Comparison of ENCODE assay signal across 8 cellular contexts in the genomic region with DNA sequence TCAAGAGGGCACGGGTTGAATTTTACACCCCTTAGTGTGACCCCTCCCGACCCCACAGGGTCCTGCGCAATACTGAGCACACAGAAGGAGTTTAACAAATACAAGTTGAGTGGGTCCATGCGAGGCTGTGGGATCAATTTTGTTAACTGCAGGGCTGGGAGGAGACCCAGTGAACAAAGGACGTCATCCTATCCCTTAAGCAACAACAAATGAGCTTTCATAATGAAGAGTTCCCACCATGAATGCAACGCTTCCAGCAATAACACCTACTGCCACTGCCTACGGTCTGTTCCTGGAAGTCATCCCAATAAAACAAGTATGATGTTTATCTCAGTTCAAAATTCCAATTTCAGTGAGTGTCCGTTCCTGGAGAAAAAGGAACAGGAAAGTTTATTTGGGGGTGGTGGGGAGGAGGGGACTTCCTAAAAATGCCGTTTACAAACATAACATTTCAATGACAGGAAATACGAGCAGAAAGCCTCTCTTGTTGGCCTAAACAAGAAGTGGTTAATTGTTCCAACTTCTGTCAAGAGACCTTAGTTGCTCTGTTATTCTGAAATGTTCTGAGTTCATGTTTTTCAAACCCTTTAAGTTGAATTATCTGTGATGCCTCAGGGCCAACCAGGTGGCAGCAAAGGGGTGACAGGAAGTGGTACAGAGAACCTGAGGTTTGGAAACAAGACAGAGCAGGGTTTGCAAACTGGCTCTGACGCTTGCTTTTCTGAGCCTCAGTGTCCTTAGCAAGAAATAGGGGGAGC.
DNase-seq lines count a peak whose midpoint lies in the region; ATAC-seq and TF ChIP-seq lines count a peak whose summit lies in the region.

No MANE protein-coding gene starts in this region.

- DNase-seq in NCI-H2196 (lab: John Stamatoyannopoulos, UW; ENCODE audit: unreplicated experiment) (no peak), NCI-H82 (lab: John Stamatoyannopoulos, UW) (no peak)

- H3K4me1 Mint-ChIP-seq in activated naive CD4-positive, alpha-beta T cell treated with anti-CD3 and anti-CD28 coated beads, Interleukin-2, amount 50 U/mL, for 24 hours, result peaks cover 53% of the 10 kb centered on the region

- TF ChIP-seq CTCF in neutrophil (IDR thresholded peaks at IDR 0.05), result no peak

- no peaks in the 10 kb centered on the region for H3K36me3 ChIP-seq in KOPT-K1 (ENCODE audit: insufficient read depth, low read length)
- H3K36me3 ChIP-seq in neutrophil, result no peaks in the 10 kb centered on the region

- H3K4me1 ChIP-seq in neutrophil (ENCODE audit: control insufficient read depth in 1 of 2, insufficient read depth in 1 of 2, low read depth in 1 of 2, low read length in 1 of 2), result peaks cover 6 to 10% of the 10 kb centered on the region in 2 experiments

- H3K27ac ChIP-seq in KOPT-K1 (ENCODE audit: low read depth, low read length, poor library complexity, severe bottlenecking) (peak overlapping the region; percentile 70), neutrophil (peak overlapping the region; percentile 43)

- peak; percentile 74 for ATAC-seq in GM18502 (IDR thresholded peaks at IDR 0.05; ENCODE audit: poor library complexity, unreplicated experiment)
- no peak for ATAC-seq in GM18520 (IDR thresholded peaks at IDR 0.05; ENCODE audit: unreplicated experiment)
- no peak for ATAC-seq in GM21447 (IDR thresholded peaks at IDR 0.05; ENCODE audit: unreplicated experiment)

- H3K27ac Mint-ChIP-seq in activated naive CD4-positive, alpha-beta T cell treated with anti-CD3 and anti-CD28 coated beads, Interleukin-2, amount 50 U/mL, for 24 hours, result peak overlapping the region; percentile 85

- H3K9me3 ChIP-seq in KOPT-K1 (ENCODE audit: insufficient read depth, low read length, poor library complexity, severe bottlenecking) (no peaks in the 10 kb centered on the region), neutrophil (no peaks in the 10 kb centered on the region)

- H3K4me3 Mint-ChIP-seq in activated naive CD4-positive, alpha-beta T cell treated with anti-CD3 and anti-CD28 coated beads, Interleukin-2, amount 50 U/mL, for 24 hours, result peak overlapping the region; percentile 70

- no peaks in the 10 kb centered on the region for H3K36me3 Mint-ChIP-seq in activated naive CD4-positive, alpha-beta T cell treated with anti-CD3 and anti-CD28 coated beads, Interleukin-2, amount 50 U/mL, for 24 hours

- H3K27me3 ChIP-seq in neutrophil, result peaks cover 19% of the 10 kb centered on the region

- no peaks in the 10 kb centered on the region for H3K27me3 Mint-ChIP-seq in activated naive CD4-positive, alpha-beta T cell treated with anti-CD3 and anti-CD28 coated beads, Interleukin-2, amount 50 U/mL, for 24 hours

- peak overlapping the region in 1 of 2 experiments; percentile 7 for H3K4me3 ChIP-seq in neutrophil (ENCODE audit: low read depth in 1 of 2, low read length in 1 of 2)

- no peaks in the 10 kb centered on the region for H3K9me3 Mint-ChIP-seq in activated naive CD4-positive, alpha-beta T cell treated with anti-CD3 and anti-CD28 coated beads, Interleukin-2, amount 50 U/mL, for 24 hours
